25 cellular contexts compared by ENCODE assay signal in genomic region chr2:214382229-214382628, GRCh38. TPM values are rescaled to one million over a fixed set of nuclear protein-coding genes. Genes with fewer than 3 reads are reported as not detected.
"Had no signal": no experiment of that assay in that cellular context is flagged by ENCODE, and none has a peak within 500 bp of the region (broad histone marks: within the 10 kb centered on the region; RNA-seq: fewer than 3 reads in every experiment).

No MANE protein-coding gene starts in this region.

- H3K27ac ChIP-seq: epithelial cell of prostate, esophagus muscularis mucosa, left ventricle myocardium inferior, lower lobe of right lung, neutrophil, sigmoid colon, skin epidermis, stomach, thoracic aorta, transverse colon had no signal

- H3K9me3 Mint-ChIP-seq: nephron had no signal

- H3K36me3 ChIP-seq: esophagus muscularis mucosa, left ventricle myocardium inferior, lower lobe of right lung, neutrophil, sigmoid colon, stomach, thoracic aorta, transverse colon had no signal

- H3K4me1 ChIP-seq: esophagus muscularis mucosa, left ventricle myocardium inferior, lower lobe of right lung, sigmoid colon, stomach, transverse colon had no signal

- H3K27ac Mint-ChIP-seq: nephron had no signal

- H3K27me3 ChIP-seq: esophagus muscularis mucosa, neutrophil, sigmoid colon, stomach, transverse colon had no signal

- DNase-seq: effector memory CD4-positive, alpha-beta T cell; foreskin fibroblast; kidney; left cardiac atrium; left ventricle myocardium inferior; lower lobe of right lung; mesenchymal stem cell; midbrain; posterior cingulate gyrus; sigmoid colon; stimulated activated CD4-positive, alpha-beta T cell treated with anti-CD3 and anti-CD28 coated beads, Interleukin-2, amount 100 ng/mL, for 24 hours; stimulated activated CD4-positive, alpha-beta T cell treated with anti-CD3 and anti-CD28 coated beads, Interleukin-4, amount 100 ng/mL, for 4 hours; stimulated activated naive CD4-positive, alpha-beta T cell; stomach; substantia nigra; transverse colon had no signal

- H3K9me3 ChIP-seq: esophagus muscularis mucosa, left ventricle myocardium inferior, lower lobe of right lung, neutrophil, sigmoid colon, stomach, thoracic aorta, transverse colon had no signal

- H3K4me3 ChIP-seq: esophagus muscularis mucosa, left ventricle myocardium inferior, lower lobe of right lung, sigmoid colon, skin epidermis, stomach, thoracic aorta, transverse colon had no signal

- ATAC-seq: left cardiac atrium had no signal

- H3K4me3 Mint-ChIP-seq: nephron had no signal

RNA-seq across cellular contexts. Expression of gene VWC2L, which starts 28.6 kb away (rescaled TPM):
- total RNA-seq: left cardiac atrium, left ventricle myocardium inferior, lower lobe of right lung, osteocyte, pulmonary artery endothelial cell, urinary bladder had no signal
